Comparison of ENCODE assay signal across 9 cellular contexts in genomic region chr19:18495204-18495911, GRCh38. TPM values are rescaled to one million over a fixed set of nuclear protein-coding genes. Genes with fewer than 3 reads are reported as not detected.
DNase-seq lines count a peak whose midpoint lies in the region; ATAC-seq and TF ChIP-seq lines count a peak whose summit lies in the region.
"Had no signal": no experiment of that assay in that cellular context is flagged by ENCODE, and none has a peak within 500 bp of the region (broad histone marks: within the 10 kb centered on the region; RNA-seq: fewer than 3 reads in every experiment).

No MANE protein-coding gene starts in this region.

- H3K36me3 ChIP-seq in GM23248 (ENCODE audit: low read depth): no peaks in the 10 kb centered on the region
- no peaks in the 10 kb centered on the region for H3K36me3 ChIP-seq in Peyer's patch
- H3K36me3 ChIP-seq in esophagus (ENCODE audit: control insufficient read depth in 2 of 2, insufficient read depth in 2 of 2, low read length in 1 of 2): no peaks in the 10 kb centered on the region
- no peaks in the 10 kb centered on the region for H3K36me3 ChIP-seq in psoas muscle (ENCODE audit: insufficient read depth in 1 of 2, low read depth in 1 of 2)
- H3K36me3 ChIP-seq: MG63 had no signal

- H2AFZ ChIP-seq in GM23248: no peak overlapping the region
- H2AFZ ChIP-seq: parathyroid adenoma had no signal

- ATAC-seq in psoas muscle: peak; percentile 7 to 20 (median 14)

- H3K79me2 ChIP-seq in GM23248 (ENCODE audit: insufficient read depth): peaks cover 100% of the 10 kb centered on the region

- H3K4me1 ChIP-seq in GM23248 (ENCODE audit: insufficient read depth) (peaks cover 32% of the 10 kb centered on the region), Peyer's patch (peaks cover 4 to 82% (median 26%) of the 10 kb centered on the region in 4 donors), esophagus (ENCODE audit: control insufficient read depth in 2 of 2, insufficient read depth in 2 of 2, low read length in 1 of 2) (peaks cover 13 to 45% of the 10 kb centered on the region in 2 donors), psoas muscle (peaks cover 88% of the 10 kb centered on the region)

- H3K9ac ChIP-seq in GM23248: peak overlapping the region; percentile 80; the same call in 1 of the 2 replicates
- H3K9ac ChIP-seq: parathyroid adenoma had no signal

- no peaks in the 10 kb centered on the region for H3K9me2 ChIP-seq in GM23248 (ENCODE audit: insufficient read depth)

- H3K27me3 ChIP-seq in GM23248 (replicated peaks; ENCODE audit: insufficient read depth) (no peaks in the 10 kb centered on the region), Peyer's patch (no peaks in the 10 kb centered on the region), esophagus (ENCODE audit: control insufficient read depth in 1 of 2, insufficient read depth in 2 of 2, low read length in 2 of 2) (no peaks in the 10 kb centered on the region), psoas muscle (ENCODE audit: insufficient read depth in 3 of 3, low read length in 2 of 3) (no peaks in the 10 kb centered on the region)
- H3K27me3 ChIP-seq: MG63 had no signal

- no peak for DNase-seq in GM23248
- DNase-seq in Peyer's patch: no peak
- DNase-seq in psoas muscle: no peak
- DNase-seq in NCI-H1417 (lab: John Stamatoyannopoulos, UW): no peak
- no peak for DNase-seq in stimulated activated CD4-positive, alpha-beta T cell treated with anti-CD3 and anti-CD28 coated beads, Interleukin-4, amount 100 ng/mL, for 1 hour
- no peak for DNase-seq in SIG-M5 treated with dmso at 0.1 percent for 504 hours (lab: John Stamatoyannopoulos, UW; ENCODE audit: unreplicated experiment)

- 77 to 81% methylated on average over 13 to 14 of the region's 14 CpGs for WGBS in GM23248 (ENCODE audit: low coverage in 1 of 2, low lambda C conversion rate in 2 of 2, missing lambda C conversion rate in 2 of 2), 2 experiments
- 82% methylated on average over 14 of the region's 14 CpGs for WGBS in esophagus, 2 donors
- WGBS in psoas muscle, 3 donors: 82 to 91% (median 89%) methylated on average over 14 of the region's 14 CpGs

- intact Hi-C loops in psoas muscle (cut with DNase I): no loop called here

- in situ Hi-C loops in GM23248 (cut with MboI): no loop called here

- H3K4me3 ChIP-seq in GM23248 (no peak overlapping the region), Peyer's patch (peak overlapping the region in 2 of 4 donors; percentile 15 to 21), esophagus (ENCODE audit: low read depth in 1 of 2, low read length in 2 of 2) (no peak overlapping the region), psoas muscle (no peak overlapping the region)
- H3K4me3 ChIP-seq: MG63 had no signal

- peaks cover 16% of the 10 kb centered on the region for H3F3A ChIP-seq in GM23248 (ENCODE audit: insufficient read depth)

- TF ChIP-seq POLR2A in Peyer's patch (IDR thresholded peaks at IDR 0.05): no peak

- H3K9me3 ChIP-seq in GM23248 (ENCODE audit: low read depth) (no peaks in the 10 kb centered on the region), Peyer's patch (no peaks in the 10 kb centered on the region), esophagus (ENCODE audit: control insufficient read depth in 2 of 2, insufficient read depth in 1 of 2, low read depth in 1 of 2, low read length in 1 of 2) (no peaks in the 10 kb centered on the region), psoas muscle (no peaks in the 10 kb centered on the region)
- H3K9me3 ChIP-seq: MG63 had no signal

- H4K20me1 ChIP-seq in GM23248 (ENCODE audit: insufficient read depth): peaks cover 39% of the 10 kb centered on the region

- H3K27ac ChIP-seq in GM23248 (peak overlapping the region; percentile 93), Peyer's patch (peak overlapping the region; percentile 54 to 76 (median 68)), esophagus (ENCODE audit: low read depth in 2 of 2, low read length in 1 of 2) (peak overlapping the region; percentile 58 to 84), psoas muscle (peak overlapping the region; percentile 70)
- H3K27ac ChIP-seq: parathyroid adenoma had no signal

- TF ChIP-seq CTCF in Peyer's patch (IDR thresholded peaks at IDR 0.05) (no peak), psoas muscle (IDR thresholded peaks at IDR 0.05) (no peak)

- no peak overlapping the region for H3K4me2 ChIP-seq in GM23248 (ENCODE audit: unreplicated experiment)

RNA-seq across cellular contexts. Expression of gene ELL, which starts 26.5 kb away (rescaled TPM):
- total RNA-seq in GM23248 (2014; rRNA removed; shearing (Covaris generic)): 22.1 and 24.2 TPM in 2 replicates
- polyA plus RNA-seq in GM23248 (2016; fragmentation: Nextera tagmentation; extraction: Ambion mirVana) (16.4 and 17.1 TPM in 2 replicates), esophagus (1 to 10 TPM; 7.1 to 9.1 TPM), psoas muscle (10 to 100 TPM in 1 of 3 donors, 1 to 10 TPM in 2; 7.5 to 12.3 (median 9.2) TPM)
- total RNA-seq in Peyer's patch (10 to 100 TPM; 18.9 to 49.5 (median 34.2) TPM), psoas muscle (10 to 100 TPM; 17.5 to 40.2 (median 24.9) TPM)

RNA-seq across cellular contexts. Expression of gene FKBP8, which starts 48.0 kb away (rescaled TPM):
- 419 and 466 TPM in 2 replicates for total RNA-seq in GM23248 (2014; rRNA removed; shearing (Covaris generic))
- polyA plus RNA-seq in GM23248 (2016; fragmentation: Nextera tagmentation; extraction: Ambion mirVana) (195 and 208 TPM in 2 replicates), esophagus (100 to 1,000 TPM; 175 to 269 TPM), psoas muscle (100 to 1,000 TPM in 2 of 3 donors, 10 to 100 TPM in 1; 92.8 to 143 (median 138) TPM)
- total RNA-seq in Peyer's patch (100 to 1,000 TPM; 231 to 333 (median 264) TPM), psoas muscle (100 to 1,000 TPM in 2 of 4 donors, 10 to 100 TPM in 2; 94.4 to 137 (median 113) TPM)

RNA-seq across cellular contexts. Expression of gene ISYNA1, which starts 57.4 kb away (rescaled TPM):
- total RNA-seq in GM23248 (2014; rRNA removed; shearing (Covaris generic)): 5.5 and 8.9 TPM in 2 replicates
- polyA plus RNA-seq in GM23248 (2016; fragmentation: Nextera tagmentation; extraction: Ambion mirVana): 12.3 and 17.2 TPM in 2 replicates
- total RNA-seq in Peyer's patch: 10 to 100 TPM in 3 of 4 donors, 1 to 10 TPM in 1; 5.3 to 26.4 (median 14.0) TPM
- polyA plus RNA-seq in esophagus: 10 to 100 TPM; 17.5 to 42.7 TPM
- total RNA-seq in psoas muscle: 10 to 100 TPM in 3 of 4 donors, 1 to 10 TPM in 1; 9.8 to 17.0 (median 10.9) TPM
- polyA plus RNA-seq in psoas muscle: 1 to 10 TPM; 6.3 to 8.6 (median 8.0) TPM
